ENCODE assay signal across 1 cellular context in the genomic region with DNA sequence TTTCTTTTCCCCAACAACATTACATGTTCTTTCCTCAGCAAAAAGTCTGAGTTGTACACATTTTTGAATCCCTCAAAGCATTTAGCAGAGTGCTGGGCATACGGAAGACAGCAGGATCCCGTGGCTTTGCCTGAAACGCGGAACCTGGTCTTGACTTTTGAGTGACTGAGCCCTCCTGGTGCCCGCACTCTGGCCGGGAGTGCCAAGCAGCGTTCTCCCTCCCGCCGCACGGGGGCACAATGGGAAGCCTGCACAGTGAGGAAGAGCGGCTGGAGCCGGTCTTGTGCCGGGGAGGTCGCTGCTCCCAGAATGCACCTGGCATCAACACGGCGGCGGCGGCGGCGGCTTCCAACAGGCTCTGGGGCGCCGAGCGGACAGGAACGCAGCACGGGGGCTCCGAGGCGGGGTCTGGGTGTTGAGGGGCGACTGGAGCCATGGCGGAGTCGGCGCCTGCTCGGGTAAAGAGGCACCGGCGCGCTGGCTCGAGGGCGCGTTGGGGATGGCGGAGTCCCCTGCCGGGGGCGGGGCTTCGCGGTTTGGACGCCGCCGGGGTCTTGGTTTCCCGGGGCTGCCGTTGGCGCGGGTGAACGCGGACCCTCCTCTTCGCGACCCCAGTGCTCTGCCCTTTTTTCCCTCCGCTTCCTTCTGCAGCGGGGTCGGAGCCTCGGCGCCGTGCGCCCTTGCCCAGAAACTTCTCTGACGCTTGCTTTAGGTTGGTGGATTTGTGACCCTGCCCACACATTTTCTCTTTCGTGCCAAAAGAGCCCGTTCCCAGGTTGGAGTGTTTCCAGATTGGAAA.
TF ChIP-seq lines count a peak whose summit lies in the region.

Gene ZNF212, plus strand, starts transcription at position 307 of the 799 bp plus-strand sequence. Its CDS starts 128 bp downstream, at position 435.

TF ChIP-seq in K562, 482 proteins besides CTCF, POLR2A, EP300 and RAD21 (continued from another document and continues in another):
- TF ChIP-seq, protein P1, sequence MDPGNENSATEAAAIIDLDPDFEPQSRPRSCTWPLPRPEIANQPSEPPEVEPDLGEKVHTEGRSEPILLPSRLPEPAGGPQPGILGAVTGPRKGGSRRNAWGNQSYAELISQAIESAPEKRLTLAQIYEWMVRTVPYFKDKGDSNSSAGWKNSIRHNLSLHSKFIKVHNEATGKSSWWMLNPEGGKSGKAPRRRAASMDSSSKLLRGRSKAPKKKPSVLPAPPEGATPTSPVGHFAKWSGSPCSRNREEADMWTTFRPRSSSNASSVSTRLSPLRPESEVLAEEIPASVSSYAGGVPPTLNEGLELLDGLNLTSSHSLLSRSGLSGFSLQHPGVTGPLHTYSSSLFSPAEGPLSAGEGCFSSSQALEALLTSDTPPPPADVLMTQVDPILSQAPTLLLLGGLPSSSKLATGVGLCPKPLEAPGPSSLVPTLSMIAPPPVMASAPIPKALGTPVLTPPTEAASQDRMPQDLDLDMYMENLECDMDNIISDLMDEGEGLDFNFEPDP (CRISPR knock-in tag; IDR thresholded peaks at IDR 0.05), result 0 out of 2 replicates have a peak, but pooled peaks have one; percentile 39
- TF ChIP-seq BRCA1 (IDR thresholded peaks at IDR 0.05), result no peak
- TF ChIP-seq BRCA1 (CRISPR knock-in tag; IDR thresholded peaks at IDR 0.05), result 0 out of 2 replicates have a peak, but pooled peaks have one; percentile 86
- TF ChIP-seq CEBPB (tag; IDR thresholded peaks at IDR 0.05), result no peak
- TF ChIP-seq SNAPC5 (CRISPR knock-in tag; IDR thresholded peaks at IDR 0.05), result no peak
- no peak for TF ChIP-seq KLF13 (tag; IDR thresholded peaks at IDR 0.05; ENCODE audit: borderline replicate concordance, low read depth)
- TF ChIP-seq ZNF384 (IDR thresholded peaks at IDR 0.05; ENCODE audit: low read depth, low read length), result no peak
- peak; percentile 72 for TF ChIP-seq NR2C1 (IDR thresholded peaks at IDR 0.05)
- TF ChIP-seq NR2C1 (tag; IDR thresholded peaks at IDR 0.05), result peak; percentile 85
- no peak for TF ChIP-seq RBM25 (IDR thresholded peaks at IDR 0.05; ENCODE audit: low read depth, low read length, severe bottlenecking)
- peak; percentile 85 for TF ChIP-seq CCNT2 (IDR thresholded peaks at IDR 0.05; ENCODE audit: borderline replicate concordance, extremely low read depth, insufficient read length, low read depth, low read length)
- no peak for TF ChIP-seq KHSRP (IDR thresholded peaks at IDR 0.05)
- TF ChIP-seq WHSC1 (IDR thresholded peaks at IDR 0.05; ENCODE audit: low read length), result no peak
- TF ChIP-seq NCOR1 (IDR thresholded peaks at IDR 0.05), result peak; percentile 57
- peak; percentile 70; the same call in 1 of the 2 replicates for TF ChIP-seq SOX6 (IDR thresholded peaks at IDR 0.05)
- TF ChIP-seq, protein P2, sequence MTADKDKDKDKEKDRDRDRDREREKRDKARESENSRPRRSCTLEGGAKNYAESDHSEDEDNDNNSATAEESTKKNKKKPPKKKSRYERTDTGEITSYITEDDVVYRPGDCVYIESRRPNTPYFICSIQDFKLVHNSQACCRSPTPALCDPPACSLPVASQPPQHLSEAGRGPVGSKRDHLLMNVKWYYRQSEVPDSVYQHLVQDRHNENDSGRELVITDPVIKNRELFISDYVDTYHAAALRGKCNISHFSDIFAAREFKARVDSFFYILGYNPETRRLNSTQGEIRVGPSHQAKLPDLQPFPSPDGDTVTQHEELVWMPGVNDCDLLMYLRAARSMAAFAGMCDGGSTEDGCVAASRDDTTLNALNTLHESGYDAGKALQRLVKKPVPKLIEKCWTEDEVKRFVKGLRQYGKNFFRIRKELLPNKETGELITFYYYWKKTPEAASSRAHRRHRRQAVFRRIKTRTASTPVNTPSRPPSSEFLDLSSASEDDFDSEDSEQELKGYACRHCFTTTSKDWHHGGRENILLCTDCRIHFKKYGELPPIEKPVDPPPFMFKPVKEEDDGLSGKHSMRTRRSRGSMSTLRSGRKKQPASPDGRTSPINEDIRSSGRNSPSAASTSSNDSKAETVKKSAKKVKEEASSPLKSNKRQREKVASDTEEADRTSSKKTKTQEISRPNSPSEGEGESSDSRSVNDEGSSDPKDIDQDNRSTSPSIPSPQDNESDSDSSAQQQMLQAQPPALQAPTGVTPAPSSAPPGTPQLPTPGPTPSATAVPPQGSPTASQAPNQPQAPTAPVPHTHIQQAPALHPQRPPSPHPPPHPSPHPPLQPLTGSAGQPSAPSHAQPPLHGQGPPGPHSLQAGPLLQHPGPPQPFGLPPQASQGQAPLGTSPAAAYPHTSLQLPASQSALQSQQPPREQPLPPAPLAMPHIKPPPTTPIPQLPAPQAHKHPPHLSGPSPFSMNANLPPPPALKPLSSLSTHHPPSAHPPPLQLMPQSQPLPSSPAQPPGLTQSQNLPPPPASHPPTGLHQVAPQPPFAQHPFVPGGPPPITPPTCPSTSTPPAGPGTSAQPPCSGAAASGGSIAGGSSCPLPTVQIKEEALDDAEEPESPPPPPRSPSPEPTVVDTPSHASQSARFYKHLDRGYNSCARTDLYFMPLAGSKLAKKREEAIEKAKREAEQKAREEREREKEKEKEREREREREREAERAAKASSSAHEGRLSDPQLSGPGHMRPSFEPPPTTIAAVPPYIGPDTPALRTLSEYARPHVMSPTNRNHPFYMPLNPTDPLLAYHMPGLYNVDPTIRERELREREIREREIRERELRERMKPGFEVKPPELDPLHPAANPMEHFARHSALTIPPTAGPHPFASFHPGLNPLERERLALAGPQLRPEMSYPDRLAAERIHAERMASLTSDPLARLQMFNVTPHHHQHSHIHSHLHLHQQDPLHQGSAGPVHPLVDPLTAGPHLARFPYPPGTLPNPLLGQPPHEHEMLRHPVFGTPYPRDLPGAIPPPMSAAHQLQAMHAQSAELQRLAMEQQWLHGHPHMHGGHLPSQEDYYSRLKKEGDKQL (CRISPR knock-in tag; IDR thresholded peaks at IDR 0.05; ENCODE audit: borderline replicate concordance), result no peak
- TF ChIP-seq TCF7 (IDR thresholded peaks at IDR 0.05; ENCODE audit: borderline replicate concordance), result 0 out of 2 replicates have a peak, but pooled peaks have one; percentile 35
- TF ChIP-seq, protein P3, sequence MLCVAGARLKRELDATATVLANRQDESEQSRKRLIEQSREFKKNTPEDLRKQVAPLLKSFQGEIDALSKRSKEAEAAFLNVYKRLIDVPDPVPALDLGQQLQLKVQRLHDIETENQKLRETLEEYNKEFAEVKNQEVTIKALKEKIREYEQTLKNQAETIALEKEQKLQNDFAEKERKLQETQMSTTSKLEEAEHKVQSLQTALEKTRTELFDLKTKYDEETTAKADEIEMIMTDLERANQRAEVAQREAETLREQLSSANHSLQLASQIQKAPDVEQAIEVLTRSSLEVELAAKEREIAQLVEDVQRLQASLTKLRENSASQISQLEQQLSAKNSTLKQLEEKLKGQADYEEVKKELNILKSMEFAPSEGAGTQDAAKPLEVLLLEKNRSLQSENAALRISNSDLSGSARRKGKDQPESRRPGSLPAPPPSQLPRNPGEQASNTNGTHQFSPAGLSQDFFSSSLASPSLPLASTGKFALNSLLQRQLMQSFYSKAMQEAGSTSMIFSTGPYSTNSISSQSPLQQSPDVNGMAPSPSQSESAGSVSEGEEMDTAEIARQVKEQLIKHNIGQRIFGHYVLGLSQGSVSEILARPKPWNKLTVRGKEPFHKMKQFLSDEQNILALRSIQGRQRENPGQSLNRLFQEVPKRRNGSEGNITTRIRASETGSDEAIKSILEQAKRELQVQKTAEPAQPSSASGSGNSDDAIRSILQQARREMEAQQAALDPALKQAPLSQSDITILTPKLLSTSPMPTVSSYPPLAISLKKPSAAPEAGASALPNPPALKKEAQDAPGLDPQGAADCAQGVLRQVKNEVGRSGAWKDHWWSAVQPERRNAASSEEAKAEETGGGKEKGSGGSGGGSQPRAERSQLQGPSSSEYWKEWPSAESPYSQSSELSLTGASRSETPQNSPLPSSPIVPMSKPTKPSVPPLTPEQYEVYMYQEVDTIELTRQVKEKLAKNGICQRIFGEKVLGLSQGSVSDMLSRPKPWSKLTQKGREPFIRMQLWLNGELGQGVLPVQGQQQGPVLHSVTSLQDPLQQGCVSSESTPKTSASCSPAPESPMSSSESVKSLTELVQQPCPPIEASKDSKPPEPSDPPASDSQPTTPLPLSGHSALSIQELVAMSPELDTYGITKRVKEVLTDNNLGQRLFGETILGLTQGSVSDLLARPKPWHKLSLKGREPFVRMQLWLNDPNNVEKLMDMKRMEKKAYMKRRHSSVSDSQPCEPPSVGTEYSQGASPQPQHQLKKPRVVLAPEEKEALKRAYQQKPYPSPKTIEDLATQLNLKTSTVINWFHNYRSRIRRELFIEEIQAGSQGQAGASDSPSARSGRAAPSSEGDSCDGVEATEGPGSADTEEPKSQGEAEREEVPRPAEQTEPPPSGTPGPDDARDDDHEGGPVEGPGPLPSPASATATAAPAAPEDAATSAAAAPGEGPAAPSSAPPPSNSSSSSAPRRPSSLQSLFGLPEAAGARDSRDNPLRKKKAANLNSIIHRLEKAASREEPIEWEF (CRISPR knock-in tag; IDR thresholded peaks at IDR 0.05), result no peak
- TF ChIP-seq RNF2 (IDR thresholded peaks at IDR 0.05), result peak; percentile 68
- no peak for TF ChIP-seq IRF9 (tag; IDR thresholded peaks at IDR 0.05)
- no peak; the same call in 1 of the 2 replicates for TF ChIP-seq LEF1 (IDR thresholded peaks at IDR 0.05)
- 0 out of 2 replicates have a peak, but pooled peaks have one; percentile 77 for TF ChIP-seq HIVEP1 (CRISPR knock-in tag; IDR thresholded peaks at IDR 0.05)
- TF ChIP-seq, protein P4, sequence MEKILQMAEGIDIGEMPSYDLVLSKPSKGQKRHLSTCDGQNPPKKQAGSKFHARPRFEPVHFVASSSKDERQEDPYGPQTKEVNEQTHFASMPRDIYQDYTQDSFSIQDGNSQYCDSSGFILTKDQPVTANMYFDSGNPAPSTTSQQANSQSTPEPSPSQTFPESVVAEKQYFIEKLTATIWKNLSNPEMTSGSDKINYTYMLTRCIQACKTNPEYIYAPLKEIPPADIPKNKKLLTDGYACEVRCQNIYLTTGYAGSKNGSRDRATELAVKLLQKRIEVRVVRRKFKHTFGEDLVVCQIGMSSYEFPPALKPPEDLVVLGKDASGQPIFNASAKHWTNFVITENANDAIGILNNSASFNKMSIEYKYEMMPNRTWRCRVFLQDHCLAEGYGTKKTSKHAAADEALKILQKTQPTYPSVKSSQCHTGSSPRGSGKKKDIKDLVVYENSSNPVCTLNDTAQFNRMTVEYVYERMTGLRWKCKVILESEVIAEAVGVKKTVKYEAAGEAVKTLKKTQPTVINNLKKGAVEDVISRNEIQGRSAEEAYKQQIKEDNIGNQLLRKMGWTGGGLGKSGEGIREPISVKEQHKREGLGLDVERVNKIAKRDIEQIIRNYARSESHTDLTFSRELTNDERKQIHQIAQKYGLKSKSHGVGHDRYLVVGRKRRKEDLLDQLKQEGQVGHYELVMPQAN (IDR thresholded peaks at IDR 0.05; ENCODE audit: borderline replicate concordance), result peak; percentile 50; the same call in 1 of the 2 replicates
- TF ChIP-seq MBD2 (IDR thresholded peaks at IDR 0.05; ENCODE audit: borderline replicate concordance, low read depth), result peak; percentile 74; the same call in 1 of the 2 replicates
- TF ChIP-seq PTBP1 (IDR thresholded peaks at IDR 0.05; ENCODE audit: low read depth, low read length), result no peak
- TF ChIP-seq, protein P5, sequence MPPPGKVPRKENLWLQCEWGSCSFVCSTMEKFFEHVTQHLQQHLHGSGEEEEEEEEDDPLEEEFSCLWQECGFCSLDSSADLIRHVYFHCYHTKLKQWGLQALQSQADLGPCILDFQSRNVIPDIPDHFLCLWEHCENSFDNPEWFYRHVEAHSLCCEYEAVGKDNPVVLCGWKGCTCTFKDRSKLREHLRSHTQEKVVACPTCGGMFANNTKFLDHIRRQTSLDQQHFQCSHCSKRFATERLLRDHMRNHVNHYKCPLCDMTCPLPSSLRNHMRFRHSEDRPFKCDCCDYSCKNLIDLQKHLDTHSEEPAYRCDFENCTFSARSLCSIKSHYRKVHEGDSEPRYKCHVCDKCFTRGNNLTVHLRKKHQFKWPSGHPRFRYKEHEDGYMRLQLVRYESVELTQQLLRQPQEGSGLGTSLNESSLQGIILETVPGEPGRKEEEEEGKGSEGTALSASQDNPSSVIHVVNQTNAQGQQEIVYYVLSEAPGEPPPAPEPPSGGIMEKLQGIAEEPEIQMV (tag; conservative IDR thresholded peaks at IDR 0.05; ENCODE audit: low read depth), result no peak
- TF ChIP-seq POLR2AphosphoS5 (IDR thresholded peaks at IDR 0.05; ENCODE audit: control insufficient read depth, insufficient read depth, low read depth, low read length), result peak; percentile 76; the same call in 1 of the 2 replicates
- no peak for TF ChIP-seq ZNF696 (CRISPR knock-in tag; conservative IDR thresholded peaks at IDR 0.05)
- peak; percentile 37 for TF ChIP-seq HNRNPLL (IDR thresholded peaks at IDR 0.05; ENCODE audit: low read depth, low read length, poor library complexity, severe bottlenecking)
- TF ChIP-seq OTX1 (CRISPR knock-in tag; IDR thresholded peaks at IDR 0.05), result 0 out of 2 replicates have a peak, but pooled peaks have one; percentile 11
- no peak for TF ChIP-seq RFX7 (CRISPR knock-in tag; IDR thresholded peaks at IDR 0.05)
- TF ChIP-seq, protein P6, sequence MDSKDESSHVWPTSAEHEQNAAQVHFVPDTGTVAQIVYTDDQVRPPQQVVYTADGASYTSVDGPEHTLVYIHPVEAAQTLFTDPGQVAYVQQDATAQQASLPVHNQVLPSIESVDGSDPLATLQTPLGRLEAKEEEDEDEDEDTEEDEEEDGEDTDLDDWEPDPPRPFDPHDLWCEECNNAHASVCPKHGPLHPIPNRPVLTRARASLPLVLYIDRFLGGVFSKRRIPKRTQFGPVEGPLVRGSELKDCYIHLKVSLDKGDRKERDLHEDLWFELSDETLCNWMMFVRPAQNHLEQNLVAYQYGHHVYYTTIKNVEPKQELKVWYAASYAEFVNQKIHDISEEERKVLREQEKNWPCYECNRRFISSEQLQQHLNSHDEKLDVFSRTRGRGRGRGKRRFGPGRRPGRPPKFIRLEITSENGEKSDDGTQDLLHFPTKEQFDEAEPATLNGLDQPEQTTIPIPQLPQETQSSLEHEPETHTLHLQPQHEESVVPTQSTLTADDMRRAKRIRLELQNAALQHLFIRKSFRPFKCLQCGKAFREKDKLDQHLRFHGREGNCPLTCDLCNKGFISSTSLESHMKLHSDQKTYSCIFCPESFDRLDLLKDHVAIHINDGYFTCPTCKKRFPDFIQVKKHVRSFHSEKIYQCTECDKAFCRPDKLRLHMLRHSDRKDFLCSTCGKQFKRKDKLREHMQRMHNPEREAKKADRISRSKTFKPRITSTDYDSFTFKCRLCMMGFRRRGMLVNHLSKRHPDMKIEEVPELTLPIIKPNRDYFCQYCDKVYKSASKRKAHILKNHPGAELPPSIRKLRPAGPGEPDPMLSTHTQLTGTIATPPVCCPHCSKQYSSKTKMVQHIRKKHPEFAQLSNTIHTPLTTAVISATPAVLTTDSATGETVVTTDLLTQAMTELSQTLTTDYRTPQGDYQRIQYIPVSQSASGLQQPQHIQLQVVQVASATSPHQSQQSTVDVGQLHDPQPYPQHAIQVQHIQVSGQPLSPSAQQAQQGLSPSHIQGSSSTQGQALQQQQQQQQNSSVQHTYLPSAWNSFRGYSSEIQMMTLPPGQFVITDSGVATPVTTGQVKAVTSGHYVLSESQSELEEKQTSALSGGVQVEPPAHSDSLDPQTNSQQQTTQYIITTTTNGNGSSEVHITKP (IDR thresholded peaks at IDR 0.05; ENCODE audit: partially characterized antibody), result peak; percentile 42
